8 cellular contexts compared by ENCODE assay signal in the genomic region with DNA sequence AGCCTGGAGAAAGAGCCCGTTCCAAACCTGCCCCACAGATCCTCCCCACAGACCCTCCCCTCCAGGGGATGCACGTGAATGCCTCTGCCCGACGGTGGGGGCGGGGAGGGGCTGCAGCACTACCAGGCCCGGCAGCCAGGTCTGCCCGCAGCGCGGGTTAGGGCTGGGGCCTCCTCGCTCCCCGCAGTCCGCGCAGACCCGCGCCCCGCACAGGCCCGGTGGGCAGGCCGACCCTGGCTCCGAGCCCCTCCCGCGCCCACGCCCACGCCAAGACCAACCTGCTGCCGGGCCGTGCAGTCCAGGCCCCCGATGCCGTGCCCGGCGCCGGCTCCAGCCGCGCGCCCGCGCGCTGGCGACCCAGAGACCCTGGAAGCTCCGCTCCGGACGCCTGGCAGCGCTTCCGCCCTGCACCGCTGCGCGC. TPM values are rescaled to one million over a fixed set of nuclear protein-coding genes. Genes with fewer than 3 reads are reported as not detected.
DNase-seq lines count a peak whose midpoint lies in the region; ATAC-seq and TF ChIP-seq lines count a peak whose summit lies in the region.

A gene with protein sequence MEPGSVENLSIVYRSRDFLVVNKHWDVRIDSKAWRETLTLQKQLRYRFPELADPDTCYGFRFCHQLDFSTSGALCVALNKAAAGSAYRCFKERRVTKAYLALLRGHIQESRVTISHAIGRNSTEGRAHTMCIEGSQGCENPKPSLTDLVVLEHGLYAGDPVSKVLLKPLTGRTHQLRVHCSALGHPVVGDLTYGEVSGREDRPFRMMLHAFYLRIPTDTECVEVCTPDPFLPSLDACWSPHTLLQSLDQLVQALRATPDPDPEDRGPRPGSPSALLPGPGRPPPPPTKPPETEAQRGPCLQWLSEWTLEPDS (minus strand): TSS at position 404 of the 421 bp plus-strand sequence. CDS start 644 bp downstream, outside the sequence.

- DNase-seq in COLO668 (lab: John Stamatoyannopoulos, UW; ENCODE audit: unreplicated experiment), result peak; percentile 56
- DNase-seq in Peyer's patch, result peak in 2 of 3 donors; percentile 19 to 49
- DNase-seq in epithelial cell of proximal tubule (ENCODE audit: low read depth), result no peak
- peak; percentile 29 for DNase-seq in occipital lobe (lab: John Stamatoyannopoulos, UW)
- no peak for DNase-seq in HuH-7 (ENCODE audit: low spot score)
- DNase-seq in KG1 (lab: John Stamatoyannopoulos, UW), result no peak
- no peak for DNase-seq in SHP77 (lab: John Stamatoyannopoulos, UW)

- no peaks in the 10 kb centered on the region for H3K9me3 ChIP-seq in Peyer's patch

- H3K4me1 ChIP-seq in Peyer's patch, result peaks cover 0 to 20% (median 16%) of the 10 kb centered on the region in 4 donors

- TF ChIP-seq POLR2A in Peyer's patch (IDR thresholded peaks at IDR 0.05), result peak in 1 of 2 donors; percentile 30

- peak within 1 kb of the TSS; percentile 59 to 86 (median 78) for H3K27ac ChIP-seq in Peyer's patch

- peaks cover 0 to 9% (median 0%) of the 10 kb centered on the region in 3 donors for H3K36me3 ChIP-seq in Peyer's patch

- no peaks in the 10 kb centered on the region for H3K27me3 ChIP-seq in Peyer's patch

- TF ChIP-seq CTCF in Peyer's patch (IDR thresholded peaks at IDR 0.05) (peak in 2 of 6 experiments; percentile 11 to 14), epithelial cell of proximal tubule (conservative IDR thresholded peaks at IDR 0.05; ENCODE audit: low read depth, low read length) (no peak)

- H3K4me3 ChIP-seq in Peyer's patch (peak within 1 kb of the TSS; percentile 97 to 100 (median 99)), epithelial cell of proximal tubule (ENCODE audit: low read depth, low read length) (peak within 1 kb of the TSS; percentile 96)

- peak; percentile 15 for ATAC-seq in GM21717 (IDR thresholded peaks at IDR 0.05; ENCODE audit: unreplicated experiment)

RNA-seq across cellular contexts. Expression of the gene that starts here (rescaled TPM):
- total RNA-seq in Peyer's patch (10 to 100 TPM; 31.0 to 42.1 (median 37.4) TPM), epithelial cell of proximal tubule (31.0 and 82.5 TPM in 2 replicates), occipital lobe (11.2 TPM)

Comparison
In these comparisons a context has a peak if more than half of its experiments do, and no peak if none do; other contexts are left out.
1. DNase-seq: peak in COLO668 (single experiment), Peyer's patch (2 of 3) and occipital lobe (single experiment); none in epithelial cell of proximal tubule (single experiment), HuH-7 (single experiment), KG1 (single experiment) and SHP77 (0 of 2).